Comparison of ENCODE assay signal across 17 cellular contexts in genomic region chr9:3191715-3192114, GRCh38.
DNase-seq lines count a peak whose midpoint lies in the region; ATAC-seq and TF ChIP-seq lines count a peak whose summit lies in the region.
"Had no signal": no experiment of that assay in that cellular context is flagged by ENCODE, and none has a peak within 500 bp of the region (broad histone marks: within the 10 kb centered on the region; RNA-seq: fewer than 3 reads in every experiment).

No MANE protein-coding gene starts in this region.

- peak; percentile 71 for DNase-seq in DMS79 treated with DMSO at 0.1 percent for 48 hours (lab: John Stamatoyannopoulos, UW)
- peak; percentile 42 for DNase-seq in NCI-H128 (lab: John Stamatoyannopoulos, UW; ENCODE audit: unreplicated experiment)
- DNase-seq in NCI-H2227 (lab: John Stamatoyannopoulos, UW; ENCODE audit: unreplicated experiment), result peak; percentile 93
- DNase-seq in WTC11 (ENCODE audit: low spot score), result no peak
- DNase-seq in NOMO-1 treated with dmso at 0.1 percent for 144 hours (lab: John Stamatoyannopoulos, UW; ENCODE audit: unreplicated experiment), result no peak
- no peak for DNase-seq in MV-4-11 (lab: John Stamatoyannopoulos, UW)
- DNase-seq: Caco-2; GM23248; MM.1S; NCI-H1694 treated with DMSO at 0.1 percent for 48 hours; NK-92 treated with Interleukin-12 subunit alpha and Interleukin-12 subunit beta, amount 100 ng/mL, for 24 hours; SJCRH30; T-helper 9 cell had no signal

- no peaks in the 10 kb centered on the region for H3K36me3 Mint-ChIP-seq in WTC11
- H3K36me3 Mint-ChIP-seq: CD14-positive monocyte had no signal

- POLR2A ChIA-PET in WTC11 (lab: Charles Lee), result no interaction called here

- H3K9me3 Mint-ChIP-seq in WTC11, result peaks cover 8% of the 10 kb centered on the region

- H3K27ac Mint-ChIP-seq in WTC11, result no peak overlapping the region
- H3K27ac Mint-ChIP-seq: CD14-positive monocyte had no signal

- H3K4me3 Mint-ChIP-seq in WTC11, result no peak overlapping the region
- H3K4me3 Mint-ChIP-seq: CD14-positive monocyte had no signal

- CTCF ChIA-PET in WTC11 (lab: Charles Lee), result interaction anchor here (2.6 kb wide), 1 partner anchor 10 kb away, joined by 14 read pairs; no protein-coding TSS in a partner anchor

- TF ChIP-seq CTCF in WTC11 (IDR thresholded peaks at IDR 0.05), result no peak

- H3K4me1 Mint-ChIP-seq in WTC11, result peaks cover 57% of the 10 kb centered on the region

- H3K27me3 Mint-ChIP-seq in WTC11 (ENCODE audit: low read depth), result no peaks in the 10 kb centered on the region

- ATAC-seq in WTC11 (peak; percentile 57), GM19395 (IDR thresholded peaks at IDR 0.05; ENCODE audit: unreplicated experiment) (no peak), GM19463 (IDR thresholded peaks at IDR 0.05; ENCODE audit: unreplicated experiment) (no peak)
- ATAC-seq: HepG2 had no signal

TF ChIP-seq in WTC11, 78 proteins besides CTCF, POLR2A, EP300 and RAD21:
- TF ChIP-seq KAT7 (CRISPR knock-in tag; IDR thresholded peaks at IDR 0.05; ENCODE audit: borderline replicate concordance) (no peak), ZNF423 (CRISPR knock-in tag; IDR thresholded peaks at IDR 0.05) (no peak)
TF ChIP-seq in WTC11: peak in this region for 0.

Comparison
In these comparisons a context has a peak if more than half of its experiments do, and no peak if none do; other contexts are left out.
1. DNase-seq: peak in DMS79 treated with DMSO at 0.1 percent for 48 hours (single experiment), NCI-H128 (single experiment) and NCI-H2227 (single experiment); none in WTC11 (single experiment), NOMO-1 treated with dmso at 0.1 percent for 144 hours (single experiment) and MV-4-11 (single experiment).